In the genomic region with DNA sequence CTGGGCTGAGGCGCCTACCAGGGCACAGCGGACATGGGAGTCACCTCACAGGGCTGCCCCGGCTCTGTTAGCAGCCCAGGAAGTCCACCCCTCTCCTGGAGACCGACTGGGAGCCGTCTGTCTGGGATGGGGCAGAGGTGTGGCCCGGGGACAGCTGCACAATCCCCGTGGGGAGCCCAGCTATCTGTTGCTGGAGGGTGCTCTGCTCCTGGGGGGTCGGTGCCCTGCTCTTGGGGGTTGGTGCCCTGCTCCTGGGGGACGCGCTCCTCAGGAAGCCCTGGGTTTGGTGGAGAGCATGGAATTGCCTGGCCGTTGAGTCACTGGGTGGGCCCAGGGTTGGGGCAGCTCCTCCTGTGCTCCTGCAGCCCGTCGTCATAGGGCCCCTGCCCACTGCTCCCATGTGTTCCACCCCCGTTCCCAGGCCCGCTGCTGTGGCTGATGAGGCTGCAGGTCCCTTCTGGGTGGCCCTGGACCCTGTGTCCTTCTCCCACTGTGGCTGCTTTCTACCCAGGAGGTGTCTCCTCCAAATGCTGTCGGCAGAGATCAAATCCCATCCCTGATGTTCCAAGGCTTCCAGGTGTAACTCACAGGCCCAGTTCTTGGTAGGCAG, we compare ENCODE assay signal across 30 cellular contexts. TPM values are rescaled to one million over a fixed set of nuclear protein-coding genes. Genes with fewer than 3 reads are reported as not detected.
DNase-seq lines count a peak whose midpoint lies in the region; ATAC-seq, FAIRE-seq and TF ChIP-seq lines count a peak whose summit lies in the region.
"Had no signal": no experiment of that assay in that cellular context is flagged by ENCODE, and none has a peak within 500 bp of the region (broad histone marks: within the 10 kb centered on the region; RNA-seq: fewer than 3 reads in every experiment).

No MANE protein-coding gene starts in this region.

- H3K27ac ChIP-seq in CD8-positive, alpha-beta T cell (ENCODE audit: low read depth, low read length): no peak overlapping the region
- H3K27ac ChIP-seq in RWPE1 (peak overlapping the region; percentile 8; the same call in 1 of the 2 replicates), kidney (ENCODE audit: low read depth in 2 of 2, low read length in 2 of 2) (peak overlapping the region; percentile 56 to 79)
- no peak overlapping the region for H3K27ac ChIP-seq in naive thymus-derived CD4-positive, alpha-beta T cell (ENCODE audit: low read depth, low read length)
- H3K27ac ChIP-seq: BLaER1 treated with 17β-estradiol and CSF1 and Interleukin-3, amounts not matched to agents 10 nM and 100 nM; epithelial cell of prostate; KMS-11 had no signal

- no peaks in the 10 kb centered on the region for H3K36me3 ChIP-seq in CD8-positive, alpha-beta T cell (ENCODE audit: insufficient read depth, low read length)
- H3K36me3 ChIP-seq in kidney (ENCODE audit: control insufficient read depth in 1 of 2, insufficient read depth in 2 of 2, low read length in 2 of 2): peaks cover 3% of the 10 kb centered on the region in 2 donors
- peaks cover 0 to 46% (median 0%) of the 10 kb centered on the region in 3 experiments for H3K36me3 ChIP-seq in naive thymus-derived CD4-positive, alpha-beta T cell (ENCODE audit: control insufficient read depth in 2 of 3, insufficient read depth in 3 of 3, low read length in 3 of 3)
- H3K36me3 ChIP-seq: breast epithelium had no signal

- DNase-seq in CD8-positive, alpha-beta T cell: no peak
- no peak for DNase-seq in RWPE1 (ENCODE audit: low spot score)
- DNase-seq in kidney: peak; percentile 63
- DNase-seq in sciatic nerve (ENCODE audit: low spot score): no peak
- no peak for DNase-seq in naive thymus-derived CD4-positive, alpha-beta T cell
- no peak for DNase-seq in NK-92 (lab: John Stamatoyannopoulos, UW; ENCODE audit: unreplicated experiment)
- DNase-seq in hippocampal formation (lab: John Stamatoyannopoulos, UW): no peak
- DNase-seq: activated CD4-positive, alpha-beta T cell treated with anti-CD3 and anti-CD28 coated beads, Interleukin-2, amount 50 U/mL, for 1 hour; activated CD8-positive, alpha-beta memory T cell treated with anti-CD3 and anti-CD28 coated beads, Interleukin-2, amount 10 ng/mL, durations not matched to agents 7 days and 5 days; activated naive CD4-positive, alpha-beta T cell treated with Interleukin-2 at 50 U/mL for 16 hours; amniotic stem cell; DMS79 treated with DMSO at 0.1 percent for 48 hours; effector CD4-positive, alpha-beta T cell; GF-D8; mesendoderm; MM.1S; NCI-H2081; NCI-H226; NCI-H748 treated with DMSO at 0.1 percent for 48 hours; nucleus accumbens; retina; RPMI8226; stimulated activated CD4-positive, alpha-beta T cell treated with anti-CD3 and anti-CD28 coated beads, Interleukin-12 subunit alpha, Interleukin-12 subunit beta, amount 100 ng/mL, for 4 hours; stimulated activated CD4-positive, alpha-beta T cell treated with anti-CD3 and anti-CD28 coated beads, Interleukin-4, amount 100 ng/mL, for 1 hour had no signal

- no peaks in the 10 kb centered on the region for H3K27me3 Mint-ChIP-seq in CD8-positive, alpha-beta T cell (ENCODE audit: low read depth)
- H3K27me3 Mint-ChIP-seq in naive thymus-derived CD4-positive, alpha-beta T cell: no peaks in the 10 kb centered on the region
- H3K27me3 Mint-ChIP-seq: activated CD8-positive, alpha-beta memory T cell treated with anti-CD3 and anti-CD28 coated beads, Interleukin-2, amount 10 ng/mL, durations not matched to agents 7 days and 5 days had no signal

- FAIRE-seq in kidney (lab: Jason Lieb, UNC): no peak
- FAIRE-seq: colon had no signal

- peaks cover 45% of the 10 kb centered on the region for H3K36me3 Mint-ChIP-seq in CD8-positive, alpha-beta T cell
- H3K36me3 Mint-ChIP-seq in naive thymus-derived CD4-positive, alpha-beta T cell: peaks cover 5 to 48% (median 13%) of the 10 kb centered on the region in 5 donors

- no peak overlapping the region for H3K4me3 ChIP-seq in CD8-positive, alpha-beta T cell (ENCODE audit: low read depth, low read length)
- no peak overlapping the region for H3K4me3 ChIP-seq in kidney (ENCODE audit: low read length in 2 of 2)
- H3K4me3 ChIP-seq in naive thymus-derived CD4-positive, alpha-beta T cell (ENCODE audit: low read length): no peak overlapping the region
- H3K4me3 ChIP-seq: BLaER1 treated with 17β-estradiol and CSF1 and Interleukin-3, amounts not matched to agents 10 nM and 100 nM; breast epithelium had no signal

- peak overlapping the region; percentile 18 for H3K27ac Mint-ChIP-seq in CD8-positive, alpha-beta T cell
- H3K27ac Mint-ChIP-seq in naive thymus-derived CD4-positive, alpha-beta T cell: no peak overlapping the region
- H3K27ac Mint-ChIP-seq: activated CD8-positive, alpha-beta memory T cell treated with anti-CD3 and anti-CD28 coated beads, Interleukin-2, amount 10 ng/mL, durations not matched to agents 7 days and 5 days had no signal

- CTCF ChIA-PET in CD8-positive, alpha-beta T cell (lab: Charles Lee): interaction anchor here (0.9 to 2.2 kb wide), 2 partner anchors 35 kb away, joined by 4 to 5 read pairs; no protein-coding TSS in a partner anchor
- CTCF ChIA-PET in RWPE1 (lab: Yijun Ruan, JAX): interaction anchor here (0.6 kb wide), 1 partner anchor 157 kb away, joined by 3 read pairs; no protein-coding TSS in a partner anchor
- CTCF ChIA-PET in naive thymus-derived CD4-positive, alpha-beta T cell (lab: Charles Lee): interaction anchor here (0.8 kb wide), 1 partner anchor 71 kb away, joined by 3 read pairs; no protein-coding TSS in a partner anchor

- TF ChIP-seq CTCF in CD8-positive, alpha-beta T cell (IDR thresholded peaks at IDR 0.05): no peak
- TF ChIP-seq CTCF in RWPE1 (conservative IDR thresholded peaks at IDR 0.05; ENCODE audit: low read depth): no peak
- TF ChIP-seq CTCF in kidney (IDR thresholded peaks at IDR 0.05; ENCODE audit: borderline replicate concordance, extremely low read depth, insufficient read depth): no peak

- no peaks in the 10 kb centered on the region for H3K27me3 ChIP-seq in CD8-positive, alpha-beta T cell (ENCODE audit: insufficient read depth, low read length)
- H3K27me3 ChIP-seq in naive thymus-derived CD4-positive, alpha-beta T cell (ENCODE audit: control insufficient read depth in 2 of 2, insufficient read depth in 2 of 2, low read length in 2 of 2): no peaks in the 10 kb centered on the region
- H3K27me3 ChIP-seq: BLaER1 treated with 17β-estradiol and CSF1 and Interleukin-3, amounts not matched to agents 10 nM and 100 nM; breast epithelium had no signal

- POLR2A ChIA-PET in CD8-positive, alpha-beta T cell (lab: Charles Lee): no interaction called here
- POLR2A ChIA-PET in RWPE1 (lab: Yijun Ruan, JAX; ENCODE audit: low non-redundant PET): interaction anchor here (0.7 kb wide), 1 partner anchor 11 kb away, joined by 3 read pairs; no protein-coding TSS in a partner anchor
- POLR2A ChIA-PET in naive thymus-derived CD4-positive, alpha-beta T cell (lab: Charles Lee): interaction anchor here (0.7 kb wide), 2 partner anchors 9 to 1980 kb away, joined by 3 read pairs; no protein-coding TSS in a partner anchor

- H3K4me1 ChIP-seq in CD8-positive, alpha-beta T cell (ENCODE audit: insufficient read depth, low read length): no peaks in the 10 kb centered on the region
- H3K4me1 ChIP-seq in kidney (ENCODE audit: control insufficient read depth in 1 of 2, insufficient read depth in 1 of 2, low read depth in 1 of 2, low read length in 2 of 2): peaks cover 16 to 24% of the 10 kb centered on the region in 2 donors
- H3K4me1 ChIP-seq in naive thymus-derived CD4-positive, alpha-beta T cell (ENCODE audit: control insufficient read depth in 2 of 2, insufficient read depth in 2 of 2, low read length in 2 of 2): no peaks in the 10 kb centered on the region
- H3K4me1 ChIP-seq: breast epithelium had no signal

- ATAC-seq in CD8-positive, alpha-beta T cell: no peak
- ATAC-seq in sciatic nerve (peak; percentile 22), HG03432 (IDR thresholded peaks at IDR 0.05; ENCODE audit: unreplicated experiment) (no peak)
- no peak for ATAC-seq in naive thymus-derived CD4-positive, alpha-beta T cell
- ATAC-seq: activated CD8-positive, alpha-beta memory T cell treated with anti-CD3 and anti-CD28 coated beads, Interleukin-2, amount 10 ng/mL, durations not matched to agents 7 days and 5 days had no signal

- intact Hi-C loops in CD8-positive, alpha-beta T cell (cut with DNase I, micrococcal nuclease): no loop called here
- intact Hi-C loops in kidney (cut with DNase I): no loop called here
- intact Hi-C loops in sciatic nerve (cut with DNase I): no loop called here
- intact Hi-C loops in naive thymus-derived CD4-positive, alpha-beta T cell (cut with micrococcal nuclease): no loop called here

- no peak overlapping the region for H3K9ac ChIP-seq in kidney (ENCODE audit: low read length in 2 of 2)
- H3K9ac ChIP-seq: BLaER1 treated with 17β-estradiol and CSF1 and Interleukin-3, amounts not matched to agents 10 nM and 100 nM; KMS-11 had no signal

- H3K4me3 Mint-ChIP-seq in CD8-positive, alpha-beta T cell: no peak overlapping the region
- no peak overlapping the region for H3K4me3 Mint-ChIP-seq in naive thymus-derived CD4-positive, alpha-beta T cell
- H3K4me3 Mint-ChIP-seq: activated CD8-positive, alpha-beta memory T cell treated with anti-CD3 and anti-CD28 coated beads, Interleukin-2, amount 10 ng/mL, durations not matched to agents 7 days and 5 days had no signal

- H3K9me3 ChIP-seq in CD8-positive, alpha-beta T cell (ENCODE audit: low read length): no peaks in the 10 kb centered on the region
- no peaks in the 10 kb centered on the region for H3K9me3 ChIP-seq in kidney (ENCODE audit: control insufficient read depth in 1 of 2, low read length in 2 of 2)
- H3K9me3 ChIP-seq in naive thymus-derived CD4-positive, alpha-beta T cell (ENCODE audit: control insufficient read depth in 2 of 3, low read length in 3 of 3): no peaks in the 10 kb centered on the region
- H3K9me3 ChIP-seq: breast epithelium had no signal

- H3K4me1 Mint-ChIP-seq in CD8-positive, alpha-beta T cell (ENCODE audit: low read depth): peaks cover 13% of the 10 kb centered on the region
- H3K4me1 Mint-ChIP-seq in naive thymus-derived CD4-positive, alpha-beta T cell: peaks cover 13 to 48% (median 18%) of the 10 kb centered on the region in 7 donors
- H3K4me1 Mint-ChIP-seq: activated CD8-positive, alpha-beta memory T cell treated with anti-CD3 and anti-CD28 coated beads, Interleukin-2, amount 10 ng/mL, durations not matched to agents 7 days and 5 days had no signal

- H3K9me3 Mint-ChIP-seq in CD8-positive, alpha-beta T cell: no peaks in the 10 kb centered on the region
- no peaks in the 10 kb centered on the region for H3K9me3 Mint-ChIP-seq in naive thymus-derived CD4-positive, alpha-beta T cell

RNA-seq across cellular contexts. Expression of a gene that starts 39.4 kb away (rescaled TPM):
- total RNA-seq in CD8-positive, alpha-beta T cell: 10 to 100 TPM; 34.6 to 37.5 TPM
- total RNA-seq in kidney (86.2 TPM), sciatic nerve (51.8 TPM)
- 40.3 TPM for polyA plus RNA-seq in kidney (ENCODE audit: insufficient read depth, low read depth, low replicate concordance)
- 100 to 1,000 TPM in 1 of 5 experiments, 10 to 100 TPM in 4; 58.4 to 121 (median 69.0) TPM for total RNA-seq in naive thymus-derived CD4-positive, alpha-beta T cell
- polyA plus RNA-seq in naive thymus-derived CD4-positive, alpha-beta T cell: 10 to 100 TPM; 11.4 to 16.1 TPM

Comparison
In these comparisons a context has a peak if more than half of its experiments do, and no peak if none do; other contexts are left out.
1. H3K27ac ChIP-seq: peak in RWPE1 (single experiment) and kidney (2 of 2); none in CD8-positive, alpha-beta T cell (single experiment) and naive thymus-derived CD4-positive, alpha-beta T cell (single experiment).